8 cellular contexts compared by ENCODE assay signal in genomic region chr15:44711356-44712107, GRCh38. TPM values are rescaled to one million over a fixed set of nuclear protein-coding genes. Genes with fewer than 3 reads are reported as not detected.
A peak's percentile ranks its signal among the peaks of the same experiment; 100 is the strongest.
DNase-seq lines count a peak whose midpoint lies in the region; ATAC-seq and TF ChIP-seq lines count a peak whose summit lies in the region.

Gene B2M (plus strand): TSS chr15:44711517. CDS start chr15:44711547, 30 bp downstream.

- H3K27ac Mint-ChIP-seq in activated T-helper 2 cell treated with anti-CD3 and anti-CD28 coated beads, Interferon-gamma antibody, Interleukin-2, Interleukin-4, amounts not matched to agents 10 μg/mL and 5 μg/mL and 100 μg/mL, durations not matched to agents 14 hours and 24 hours and 36 hours: peak within 1 kb of the TSS; percentile 99
- H3K27ac Mint-ChIP-seq in natural killer cell treated with Interleukin-12 subunit alpha and Interleukin-12 subunit beta and Interleukin-15 and Interleukin-18, amount 100 ng/mL, for 72 hours: peak within 1 kb of the TSS; percentile 99

- peak; percentile 92 for ATAC-seq in RWPE2 (ENCODE audit: low read depth)
- ATAC-seq in natural killer cell treated with Interleukin-12 subunit alpha and Interleukin-12 subunit beta and Interleukin-15 and Interleukin-18, amount 100 ng/mL, for 72 hours: peak; percentile 90 to 91
- ATAC-seq in stimulated activated naive CD8-positive, alpha-beta T cell treated with anti-CD3 and anti-CD28 coated beads, Interleukin-15, Interleukin-2, amounts not matched to agents 100 U/mL and 50 U/mL, for 24 hours: peak; percentile 93

- peak within 1 kb of the TSS; percentile 89 for H3K4me3 ChIP-seq in RWPE2 (ENCODE audit: severe bottlenecking)

- peak within 1 kb of the TSS; percentile 58 for H3K27ac ChIP-seq in RWPE2 (ENCODE audit: poor library complexity, severe bottlenecking)

- H3K4me1 Mint-ChIP-seq in activated T-helper 2 cell treated with anti-CD3 and anti-CD28 coated beads, Interferon-gamma antibody, Interleukin-2, Interleukin-4, amounts not matched to agents 10 μg/mL and 5 μg/mL and 100 μg/mL, durations not matched to agents 14 hours and 24 hours and 36 hours (ENCODE audit: low read depth): peaks cover 44% of the 10 kb centered on the region
- H3K4me1 Mint-ChIP-seq in natural killer cell treated with Interleukin-12 subunit alpha and Interleukin-12 subunit beta and Interleukin-15 and Interleukin-18, amount 100 ng/mL, for 72 hours (ENCODE audit: low read depth in 2 of 2): peaks cover 55 to 59% of the 10 kb centered on the region in 2 donors

- H3K27me3 ChIP-seq in RWPE2 (ENCODE audit: insufficient read depth, poor library complexity, severe bottlenecking): no peaks in the 10 kb centered on the region

- no peaks in the 10 kb centered on the region for H3K9me3 Mint-ChIP-seq in activated T-helper 2 cell treated with anti-CD3 and anti-CD28 coated beads, Interferon-gamma antibody, Interleukin-2, Interleukin-4, amounts not matched to agents 10 μg/mL and 5 μg/mL and 100 μg/mL, durations not matched to agents 14 hours and 24 hours and 36 hours
- no peaks in the 10 kb centered on the region for H3K9me3 Mint-ChIP-seq in natural killer cell treated with Interleukin-12 subunit alpha and Interleukin-12 subunit beta and Interleukin-15 and Interleukin-18, amount 100 ng/mL, for 72 hours

- no peak for TF ChIP-seq CTCF in RWPE2 (IDR thresholded peaks at IDR 0.05; ENCODE audit: poor library complexity, severe bottlenecking)

- no peaks in the 10 kb centered on the region for H3K27me3 Mint-ChIP-seq in activated T-helper 2 cell treated with anti-CD3 and anti-CD28 coated beads, Interferon-gamma antibody, Interleukin-2, Interleukin-4, amounts not matched to agents 10 μg/mL and 5 μg/mL and 100 μg/mL, durations not matched to agents 14 hours and 24 hours and 36 hours (ENCODE audit: low read depth)
- H3K27me3 Mint-ChIP-seq in natural killer cell treated with Interleukin-12 subunit alpha and Interleukin-12 subunit beta and Interleukin-15 and Interleukin-18, amount 100 ng/mL, for 72 hours: no peaks in the 10 kb centered on the region

- H3K4me1 ChIP-seq in RWPE2 (ENCODE audit: insufficient read depth, poor library complexity, severe bottlenecking): peaks cover 10% of the 10 kb centered on the region

- no peaks in the 10 kb centered on the region for H3K9me3 ChIP-seq in RWPE2 (ENCODE audit: severe bottlenecking)

- peaks cover 79% of the 10 kb centered on the region for H3K36me3 Mint-ChIP-seq in activated T-helper 2 cell treated with anti-CD3 and anti-CD28 coated beads, Interferon-gamma antibody, Interleukin-2, Interleukin-4, amounts not matched to agents 10 μg/mL and 5 μg/mL and 100 μg/mL, durations not matched to agents 14 hours and 24 hours and 36 hours (ENCODE audit: low read depth)
- H3K36me3 Mint-ChIP-seq in natural killer cell treated with Interleukin-12 subunit alpha and Interleukin-12 subunit beta and Interleukin-15 and Interleukin-18, amount 100 ng/mL, for 72 hours: peaks cover 50% of the 10 kb centered on the region

- peak; percentile 96 for DNase-seq in EH (ENCODE audit: low read depth)
- peak; percentile 96 for DNase-seq in H4 (ENCODE audit: low spot score)
- peak; percentile 91 for DNase-seq in LoVo (ENCODE audit: low spot score)
- peak; percentile 97 for DNase-seq in RWPE2 (ENCODE audit: low spot score)
- peak; percentile 95 for DNase-seq in activated T-helper 2 cell treated with anti-CD3 and anti-CD28 coated beads, Interferon-gamma antibody, Interleukin-2, Interleukin-4, amounts not matched to agents 10 μg/mL and 5 μg/mL and 100 μg/mL, durations not matched to agents 14 hours and 24 hours and 36 hours (ENCODE audit: low spot score)
- peak; percentile 98 for DNase-seq in fibroblast of peridontal ligament (ENCODE audit: extremely low read depth)
- DNase-seq in natural killer cell treated with Interleukin-12 subunit alpha and Interleukin-12 subunit beta and Interleukin-15 and Interleukin-18, amount 100 ng/mL, for 72 hours (ENCODE audit: low spot score): peak; percentile 94
- DNase-seq in stimulated activated naive CD8-positive, alpha-beta T cell treated with anti-CD3 and anti-CD28 coated beads, Interleukin-15, Interleukin-2, amounts not matched to agents 100 U/mL and 50 U/mL, for 24 hours: peak; percentile 93

- H3K36me3 ChIP-seq in RWPE2 (ENCODE audit: low read depth): peaks cover 31% of the 10 kb centered on the region

- intact Hi-C loops in activated T-helper 2 cell treated with anti-CD3 and anti-CD28 coated beads, Interferon-gamma antibody, Interleukin-2, Interleukin-4, amounts not matched to agents 10 μg/mL and 5 μg/mL and 100 μg/mL, durations not matched to agents 14 hours and 24 hours and 36 hours (cut with micrococcal nuclease): loop anchor here (1.0 to 5.0 kb wide), 6 partner anchors 8 to 174 kb away; partner anchors contain the start of genes EIF3J, SPG11 and TRIM69

- peak within 1 kb of the TSS; percentile 98 for H3K4me3 Mint-ChIP-seq in activated T-helper 2 cell treated with anti-CD3 and anti-CD28 coated beads, Interferon-gamma antibody, Interleukin-2, Interleukin-4, amounts not matched to agents 10 μg/mL and 5 μg/mL and 100 μg/mL, durations not matched to agents 14 hours and 24 hours and 36 hours (ENCODE audit: low read depth)
- H3K4me3 Mint-ChIP-seq in natural killer cell treated with Interleukin-12 subunit alpha and Interleukin-12 subunit beta and Interleukin-15 and Interleukin-18, amount 100 ng/mL, for 72 hours: peak within 1 kb of the TSS; percentile 96

RNA-seq across cellular contexts. Expression of gene B2M, which starts in this region (rescaled TPM):
- total RNA-seq in H4 (2014; rRNA removed; shearing (Covaris generic)): 5,194 and 5,459 TPM in 2 replicates
- total RNA-seq in activated T-helper 2 cell treated with anti-CD3 and anti-CD28 coated beads, Interferon-gamma antibody, Interleukin-2, Interleukin-4, amounts not matched to agents 10 μg/mL and 5 μg/mL and 100 μg/mL, durations not matched to agents 14 hours and 24 hours and 36 hours: 4,961 and 5,148 TPM in 2 replicates
- 1,000 to 10,000 TPM; 2,989 to 7,967 TPM for total RNA-seq in natural killer cell treated with Interleukin-12 subunit alpha and Interleukin-12 subunit beta and Interleukin-15 and Interleukin-18, amount 100 ng/mL, for 72 hours

Comparison
In these comparisons a context has a peak if more than half of its experiments do, and no peak if none do; other contexts are left out.
1. Peak in every context shown above with its lines: DNase-seq, ATAC-seq, H3K4me3 ChIP-seq and H3K27ac ChIP-seq.